8 cellular contexts compared by ENCODE assay signal in the genomic region with DNA sequence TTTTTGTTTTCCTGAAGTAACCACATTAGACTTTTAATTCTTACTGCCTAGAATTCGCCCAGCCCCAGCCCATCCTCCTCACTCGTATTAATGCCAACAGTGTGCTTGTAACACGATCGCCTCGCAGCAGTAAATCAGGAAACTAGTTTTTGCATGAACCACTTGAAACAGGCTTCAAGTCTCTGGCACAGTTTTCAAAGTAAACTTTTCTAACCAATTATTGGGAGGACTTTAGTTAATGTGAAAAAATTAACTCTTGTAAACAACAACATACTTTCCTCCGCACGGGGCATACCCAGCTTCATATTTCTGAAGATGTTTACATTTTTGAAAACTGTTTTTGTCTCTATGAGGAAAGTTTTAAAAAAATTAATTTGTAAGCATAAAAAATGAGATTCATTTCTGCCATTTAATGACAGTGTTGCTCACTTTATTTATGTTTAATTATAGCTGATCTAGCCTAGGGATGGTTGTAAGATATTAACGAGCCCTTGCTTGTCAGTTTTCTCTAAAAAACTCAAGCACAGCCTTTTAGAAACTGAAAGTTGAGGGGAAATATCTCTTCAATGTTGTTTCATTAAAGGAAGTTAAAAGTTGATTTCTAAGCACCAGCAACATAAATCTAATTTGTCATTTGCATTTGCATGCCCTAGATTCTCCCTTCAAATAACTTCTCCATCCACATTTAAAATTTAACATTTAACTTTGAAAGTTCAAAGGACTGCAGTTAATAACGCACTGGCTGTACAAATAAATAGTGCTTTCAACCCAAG. TPM values are rescaled to one million over a fixed set of nuclear protein-coding genes. Genes with fewer than 3 reads are reported as not detected.
DNase-seq lines count a peak whose midpoint lies in the region; ATAC-seq and TF ChIP-seq lines count a peak whose summit lies in the region.

No MANE protein-coding gene starts in this region.

- peak overlapping the region; percentile 31; the same call in 1 of the 2 replicates for H3K4me3 ChIP-seq in GM12864 (ENCODE audit: low read depth, low read length)

- no peak for DNase-seq in GM12864 (ENCODE audit: low read depth)
- peak; percentile 37 for DNase-seq in LHCN-M2 (ENCODE audit: low read depth)
- peak; percentile 14 to 17 for DNase-seq in erythroblast (lab: John Stamatoyannopoulos, UW)
- DNase-seq in pons (ENCODE audit: low spot score), result peak; percentile 28
- DNase-seq in NCI-H774 (lab: John Stamatoyannopoulos, UW), result no peak
- DNase-seq in SIG-M5 treated with dmso at 0.1 percent for 504 hours (lab: John Stamatoyannopoulos, UW; ENCODE audit: unreplicated experiment), result no peak
- DNase-seq in GM13976 (ENCODE audit: low spot score), result no peak

- ATAC-seq in HG02623 (IDR thresholded peaks at IDR 0.05; ENCODE audit: unreplicated experiment), result no peak

- TF ChIP-seq POLR2A in erythroblast (IDR thresholded peaks at IDR 0.05; ENCODE audit: low read length), result no peak

- in situ Hi-C loops in GM13976 (cut with MboI; ENCODE audit: low sequenced_read_pairs, unreplicated experiment), result no loop called here

- TF ChIP-seq CTCF in GM12864 (IDR thresholded peaks at IDR 0.05; ENCODE audit: low read depth, low read length, missing control alignments), result no peak
- no peak for TF ChIP-seq CTCF in GM13976 (IDR thresholded peaks at IDR 0.05; ENCODE audit: borderline replicate concordance, control extremely low read depth, extremely low read depth, insufficient read depth, missing control alignments)

RNA-seq across cellular contexts. Expression of gene TNFRSF19, which starts 39.4 kb away (rescaled TPM):
- total RNA-seq in LHCN-M2 (2014; rRNA removed), result 34.1 and 37.3 TPM in 2 replicates
- 8.6 TPM for polyA plus RNA-seq in LHCN-M2 (2012)

Comparison
In these comparisons a context has a peak if more than half of its experiments do, and no peak if none do; other contexts are left out.
1. DNase-seq: peak in LHCN-M2 (single experiment), erythroblast (2 of 2) and pons (single experiment); none in GM12864 (single experiment), NCI-H774 (single experiment), SIG-M5 treated with dmso at 0.1 percent for 504 hours (single experiment) and GM13976 (single experiment).